ENCODE assay signal across 22 cellular contexts in the genomic region with DNA sequence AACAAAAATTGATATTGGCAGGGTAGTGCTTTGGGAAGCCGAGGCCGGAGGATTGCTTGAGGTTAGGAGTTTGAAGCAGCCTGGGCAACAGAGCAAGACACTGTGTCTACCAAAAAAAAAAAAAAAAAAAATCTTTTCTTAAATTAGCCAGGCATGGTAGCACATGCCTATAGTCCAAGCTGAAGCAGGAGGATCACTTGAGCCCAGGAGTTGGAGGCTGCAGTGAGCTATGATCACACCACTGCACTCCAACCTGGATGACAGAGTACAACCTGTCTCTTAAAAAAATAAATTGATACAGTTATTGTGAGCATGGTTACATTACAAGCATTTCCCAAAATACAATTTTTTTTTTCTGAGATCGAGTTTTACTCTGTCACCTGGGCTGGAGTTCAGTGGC. TPM values are rescaled to one million over a fixed set of nuclear protein-coding genes. Genes with fewer than 3 reads are reported as not detected.
DNase-seq lines count a peak whose midpoint lies in the region; ATAC-seq and TF ChIP-seq lines count a peak whose summit lies in the region.
"Had no signal": no experiment of that assay in that cellular context is flagged by ENCODE, and none has a peak within 500 bp of the region (broad histone marks: within the 10 kb centered on the region; RNA-seq: fewer than 3 reads in every experiment).

No MANE protein-coding gene starts in this region.

- peak overlapping the region; percentile 88 for H3K27ac ChIP-seq in muscle layer of duodenum (ENCODE audit: low read length)
- H3K27ac ChIP-seq in rectal smooth muscle tissue (ENCODE audit: low read depth, low read length), result peak overlapping the region; percentile 77
- peak overlapping the region in 3 of 4 donors; percentile 26 to 73 (median 63) for H3K27ac ChIP-seq in transverse colon
- H3K27ac ChIP-seq: PC-9, SJSA1 had no signal

- H3K4me1 ChIP-seq in muscle layer of duodenum (ENCODE audit: control insufficient read depth in 1 of 2, insufficient read depth in 2 of 2, low read length in 2 of 2) (peaks cover 6 to 24% of the 10 kb centered on the region in 2 donors), rectal smooth muscle tissue (ENCODE audit: control insufficient read depth, insufficient read depth, low read length) (peaks cover 21% of the 10 kb centered on the region), transverse colon (peaks cover 0 to 25% (median 5%) of the 10 kb centered on the region in 4 donors)

- TF ChIP-seq POLR2A in transverse colon (IDR thresholded peaks at IDR 0.05), result no peak

- H3K4me1 Mint-ChIP-seq in WTC11, result peaks cover 48% of the 10 kb centered on the region

- TF ChIP-seq EP300 in transverse colon (IDR thresholded peaks at IDR 0.05; ENCODE audit: low read depth), result no peak

- no peaks in the 10 kb centered on the region for H3K27me3 ChIP-seq in muscle layer of duodenum (ENCODE audit: low read depth, low read length)
- no peaks in the 10 kb centered on the region for H3K27me3 ChIP-seq in rectal smooth muscle tissue (ENCODE audit: control insufficient read depth, insufficient read depth, low read length)
- H3K27me3 ChIP-seq in transverse colon, result no peaks in the 10 kb centered on the region
- H3K27me3 ChIP-seq: SJSA1 had no signal

- TF ChIP-seq CTCF in WTC11 (IDR thresholded peaks at IDR 0.05) (no peak), transverse colon (IDR thresholded peaks at IDR 0.05) (no peak)

- no peak for DNase-seq in WTC11 (ENCODE audit: low spot score)
- no peak for DNase-seq in transverse colon
- DNase-seq in Ammon's horn (ENCODE audit: low spot score), result no peak
- DNase-seq in left colon, result no peak
- DNase-seq in amniotic stem cell (lab: John Stamatoyannopoulos, UW), result no peak
- DNase-seq: DMS53, GOT3, HCEC 1CT, Karpas-422, NCI-H1092, NCI-H1417 treated with DMSO at 0.1 percent for 48 hours, NCI-H1694 treated with DMSO at 0.1 percent for 48 hours, NCI-H2081, NCI-H2227 treated with DMSO at 0.1 percent for 48 hours, NCI-H526 treated with DMSO at 0.1 percent for 48 hours, PC-9, Right ventricle myocardium superior had no signal

- H3K9me3 Mint-ChIP-seq in WTC11, result 0 out of 2 replicates have a peak, but pooled peaks cover 2% of the 10 kb centered on the region

- H3K9me3 ChIP-seq in muscle layer of duodenum (ENCODE audit: control insufficient read depth in 1 of 2, low read length in 2 of 2) (no peaks in the 10 kb centered on the region), transverse colon (no peaks in the 10 kb centered on the region)
- H3K9me3 ChIP-seq: SJSA1 had no signal

- ATAC-seq in WTC11, result no peak
- ATAC-seq in GM19035 (IDR thresholded peaks at IDR 0.05; ENCODE audit: unreplicated experiment), result no peak
- ATAC-seq in left colon, result no peak
- ATAC-seq: HepG2 had no signal

- no peak overlapping the region for H3K4me3 Mint-ChIP-seq in WTC11

- POLR2A ChIA-PET in WTC11 (lab: Charles Lee), result no interaction called here

- peaks cover 4% of the 10 kb centered on the region for H3K36me3 Mint-ChIP-seq in WTC11

- H3K27me3 Mint-ChIP-seq in WTC11 (ENCODE audit: low read depth), result no peaks in the 10 kb centered on the region

- H3K36me3 ChIP-seq in muscle layer of duodenum (ENCODE audit: control insufficient read depth in 1 of 2, insufficient read depth in 2 of 2, low read length in 2 of 2) (no peaks in the 10 kb centered on the region), rectal smooth muscle tissue (ENCODE audit: control insufficient read depth, insufficient read depth, low read length) (no peaks in the 10 kb centered on the region), transverse colon (no peaks in the 10 kb centered on the region)
- H3K36me3 ChIP-seq: SJSA1 had no signal

- no peak overlapping the region for H3K9ac ChIP-seq in rectal smooth muscle tissue (ENCODE audit: low read length)

- in situ Hi-C loops in transverse colon (cut with MboI; ENCODE audit: low pct_ligation_motif_present in 1 of 4, low pct_unique_long_range_greater_than_20kb in 1 of 4, low sequenced_read_pairs in 3 of 4), result no loop called here

- CTCF ChIA-PET in WTC11 (lab: Charles Lee), result no interaction called here

- peak overlapping the region; percentile 92 for H3K27ac Mint-ChIP-seq in WTC11

- intact Hi-C loops in transverse colon (cut with DNase I; ENCODE audit: low total_unique reads), result no loop called here
- intact Hi-C loops in left colon (cut with DNase I, micrococcal nuclease), result no loop called here

- H3K4me3 ChIP-seq in muscle layer of duodenum (ENCODE audit: low read depth in 1 of 2, low read length in 2 of 2), result no peak overlapping the region
- no peak overlapping the region for H3K4me3 ChIP-seq in rectal smooth muscle tissue (ENCODE audit: low read length)
- H3K4me3 ChIP-seq in transverse colon, result no peak overlapping the region
- H3K4me3 ChIP-seq: PC-9, SJSA1 had no signal

- 67 to 86% methylated on average over 3 of the region's 3 CpGs for WGBS in transverse colon (ENCODE audit: low coverage in 1 of 2), 2 donors

TF ChIP-seq in WTC11, 78 proteins besides CTCF, POLR2A, EP300 and RAD21:
- TF ChIP-seq ERG (CRISPR knock-in tag; IDR thresholded peaks at IDR 0.05) (no peak), CDX4 (CRISPR knock-in tag; IDR thresholded peaks at IDR 0.05; ENCODE audit: borderline replicate concordance) (no peak), E2F4 (CRISPR knock-in tag; IDR thresholded peaks at IDR 0.05; ENCODE audit: borderline replicate concordance, low read depth) (no peak), FOXP1 (CRISPR knock-in tag; IDR thresholded peaks at IDR 0.05; ENCODE audit: borderline replicate concordance) (no peak), ZNF671 (CRISPR knock-in tag; IDR thresholded peaks at IDR 0.05) (no peak), JAZF1 (CRISPR knock-in tag; IDR thresholded peaks at IDR 0.05) (no peak), ZBTB21 (CRISPR knock-in tag; IDR thresholded peaks at IDR 0.05; ENCODE audit: borderline replicate concordance) (no peak), SP1 (CRISPR knock-in tag; conservative IDR thresholded peaks at IDR 0.05) (no peak), ZNF138 (CRISPR knock-in tag; conservative IDR thresholded peaks at IDR 0.05) (no peak), JUN (CRISPR knock-in tag; IDR thresholded peaks at IDR 0.05) (no peak), ELF4 (CRISPR knock-in tag; IDR thresholded peaks at IDR 0.05; ENCODE audit: low read depth) (no peak), ZNF317 (CRISPR knock-in tag; IDR thresholded peaks at IDR 0.05; ENCODE audit: borderline replicate concordance, low read depth) (no peak)

RNA-seq across cellular contexts. Expression of gene SVIL, which starts 59.4 kb away (rescaled TPM):
- 27.1 to 28.7 TPM (median 28.0 TPM) in 3 replicates for total RNA-seq in WTC11 (2021)
- total RNA-seq in transverse colon, result 100 to 1,000 TPM; 146 to 192 (median 156) TPM
- total RNA-seq in left colon, result 100 to 1,000 TPM in 1 of 2 donors, 10 to 100 TPM in 1; 66.6 to 154 TPM
